Comparison of ENCODE assay signal across 8 cellular contexts in genomic region chr9:78031271-78031825, GRCh38. TPM values are rescaled to one million over a fixed set of nuclear protein-coding genes. Genes with fewer than 3 reads are reported as not detected.
DNase-seq lines count a peak whose midpoint lies in the region; ATAC-seq and TF ChIP-seq lines count a peak whose summit lies in the region.

TSS of gene GNAQ (minus strand) at chr9:78031811. CDS start at chr9:78031235, 576 bp downstream.

- WGBS in esophagus, 2 donors, result 0 to 1% methylated on average over 48 to 97 of the region's 97 CpGs
- WGBS in transverse colon (ENCODE audit: low coverage in 1 of 2), 2 donors, result 0% methylated on average over 48 of the region's 97 CpGs; no CpG with 5 or more reads in 1 of the 2 donors

- H2AFZ ChIP-seq in GM23338, result peak within 1 kb of the TSS; percentile 20

- peak within 1 kb of the TSS; percentile 83 for H3K4me3 ChIP-seq in GM23338
- peak within 1 kb of the TSS; percentile 89 to 92 for H3K4me3 ChIP-seq in esophagus (ENCODE audit: low read depth in 1 of 2, low read length in 2 of 2)
- H3K4me3 ChIP-seq in mucosa of stomach (ENCODE audit: low read length), result peak within 1 kb of the TSS; percentile 95
- H3K4me3 ChIP-seq in transverse colon, result peak within 1 kb of the TSS; percentile 64 to 92 (median 74)

- H3K27ac Mint-ChIP-seq in GM23338, result peak within 1 kb of the TSS; percentile 98
- peak within 1 kb of the TSS; percentile 87 for H3K27ac Mint-ChIP-seq in activated CD4-positive, alpha-beta memory T cell treated with anti-CD3 and anti-CD28 coated beads, Interleukin-2, amount 10 ng/mL, durations not matched to agents 7 days and 5 days

- peak within 1 kb of the TSS; percentile 43; the same call in 1 of the 2 replicates for H3K27ac ChIP-seq in GM23338 (ENCODE audit: low read depth)
- H3K27ac ChIP-seq in esophagus (ENCODE audit: low read depth in 2 of 2, low read length in 1 of 2), result peak within 1 kb of the TSS; percentile 95 to 97
- H3K27ac ChIP-seq in transverse colon, result peak within 1 kb of the TSS; percentile 92 to 98 (median 97)

- no peaks in the 10 kb centered on the region for H3K9me2 ChIP-seq in GM23338 (ENCODE audit: insufficient read depth)

- DNase-seq in 8988T, result peak; percentile 32
- DNase-seq in GM23338 (ENCODE audit: low spot score), result peak; percentile 59
- DNase-seq in activated CD4-positive, alpha-beta memory T cell treated with anti-CD3 and anti-CD28 coated beads, Interleukin-2, amount 10 ng/mL, durations not matched to agents 7 days and 5 days, result no peak
- peak; percentile 18 for DNase-seq in transverse colon
- no peak for DNase-seq in NOMO-1 treated with dmso at 0.1 percent for 144 hours (lab: John Stamatoyannopoulos, UW; ENCODE audit: unreplicated experiment)
- no peak for DNase-seq in HPDE6-E6E7 (ENCODE audit: extremely low spot score)

- peaks cover 8% of the 10 kb centered on the region for H4K20me1 ChIP-seq in GM23338 (replicated peaks; ENCODE audit: insufficient read depth)

- H3K4me1 ChIP-seq in GM23338 (ENCODE audit: insufficient read depth), result peaks cover 28% of the 10 kb centered on the region
- H3K4me1 ChIP-seq in esophagus (ENCODE audit: control insufficient read depth in 2 of 2, insufficient read depth in 2 of 2, low read length in 1 of 2), result no peaks in the 10 kb centered on the region
- H3K4me1 ChIP-seq in mucosa of stomach (ENCODE audit: control insufficient read depth, insufficient read depth, low read length), result peaks cover 18% of the 10 kb centered on the region
- peaks cover 13 to 67% (median 42%) of the 10 kb centered on the region in 4 donors for H3K4me1 ChIP-seq in transverse colon

- POLR2A ChIA-PET in activated CD4-positive, alpha-beta memory T cell treated with anti-CD3 and anti-CD28 coated beads, Interleukin-2, amount 10 ng/mL, durations not matched to agents 7 days and 5 days (lab: Charles Lee), result interaction anchor here (0.8 to 1.3 kb wide), 9 partner anchors 9 to 265 kb away, joined by 3 to 7 read pairs (median 3); partner anchors contain the start of gene PSAT1

- TF ChIP-seq CTCF in GM23338 (conservative IDR thresholded peaks at IDR 0.05; ENCODE audit: low read depth in 2 of 2) (no peak), transverse colon (IDR thresholded peaks at IDR 0.05) (no peak)

- H3K79me2 ChIP-seq in GM23338 (replicated peaks; ENCODE audit: insufficient read depth), result peaks cover 44% of the 10 kb centered on the region

- no peaks in the 10 kb centered on the region; the same call in 2 of the 3 replicates for H3K9me3 Mint-ChIP-seq in GM23338
- H3K9me3 Mint-ChIP-seq in activated CD4-positive, alpha-beta memory T cell treated with anti-CD3 and anti-CD28 coated beads, Interleukin-2, amount 10 ng/mL, durations not matched to agents 7 days and 5 days, result no peaks in the 10 kb centered on the region

- no peak for TF ChIP-seq EP300 in transverse colon (IDR thresholded peaks at IDR 0.05; ENCODE audit: low read depth)

- H3K4me3 Mint-ChIP-seq in GM23338, result peak within 1 kb of the TSS; percentile 98
- peak within 1 kb of the TSS; percentile 91 for H3K4me3 Mint-ChIP-seq in activated CD4-positive, alpha-beta memory T cell treated with anti-CD3 and anti-CD28 coated beads, Interleukin-2, amount 10 ng/mL, durations not matched to agents 7 days and 5 days

- CTCF ChIA-PET in activated CD4-positive, alpha-beta memory T cell treated with anti-CD3 and anti-CD28 coated beads, Interleukin-2, amount 10 ng/mL, durations not matched to agents 7 days and 5 days (lab: Charles Lee), result interaction anchor here (0.8 to 1.5 kb wide), 5 partner anchors 9 to 333 kb away, joined by 3 to 12 read pairs (median 4); no protein-coding TSS in a partner anchor

- H3K27me3 ChIP-seq in GM23338 (ENCODE audit: insufficient read depth) (no peaks in the 10 kb centered on the region), esophagus (ENCODE audit: control insufficient read depth in 1 of 2, insufficient read depth in 2 of 2, low read length in 2 of 2) (no peaks in the 10 kb centered on the region), mucosa of stomach (ENCODE audit: control insufficient read depth, insufficient read depth, low read length) (no peaks in the 10 kb centered on the region), transverse colon (no peaks in the 10 kb centered on the region)

- no peak for TF ChIP-seq POLR2A in transverse colon (IDR thresholded peaks at IDR 0.05)

- intact Hi-C loops in transverse colon (cut with DNase I; ENCODE audit: low total_unique reads), result loop anchor here (10.0 kb wide), 1 partner anchor 187 kb away; no protein-coding TSS in a partner anchor

- H3K4me1 Mint-ChIP-seq in GM23338, result peaks cover 59% of the 10 kb centered on the region
- peaks cover 60% of the 10 kb centered on the region for H3K4me1 Mint-ChIP-seq in activated CD4-positive, alpha-beta memory T cell treated with anti-CD3 and anti-CD28 coated beads, Interleukin-2, amount 10 ng/mL, durations not matched to agents 7 days and 5 days

- H3K36me3 Mint-ChIP-seq in GM23338 (ENCODE audit: low read depth), result no peaks in the 10 kb centered on the region; the same call in 2 of the 3 replicates
- H3K36me3 Mint-ChIP-seq in activated CD4-positive, alpha-beta memory T cell treated with anti-CD3 and anti-CD28 coated beads, Interleukin-2, amount 10 ng/mL, durations not matched to agents 7 days and 5 days (ENCODE audit: low read depth), result peaks cover 7% of the 10 kb centered on the region

- peak; percentile 13 for ATAC-seq in GM23338

- peaks cover 10% of the 10 kb centered on the region for H3K27me3 Mint-ChIP-seq in GM23338 (ENCODE audit: insufficient read depth, low read depth, poor library complexity)
- peaks cover 2% of the 10 kb centered on the region for H3K27me3 Mint-ChIP-seq in activated CD4-positive, alpha-beta memory T cell treated with anti-CD3 and anti-CD28 coated beads, Interleukin-2, amount 10 ng/mL, durations not matched to agents 7 days and 5 days

- H3F3A ChIP-seq in GM23338 (replicated peaks; ENCODE audit: low read depth), result no peaks in the 10 kb centered on the region

- H3K4me2 ChIP-seq in GM23338, result peak within 1 kb of the TSS; percentile 78

- H3K9ac ChIP-seq in mucosa of stomach (ENCODE audit: low read length), result peak within 1 kb of the TSS; percentile 85

- H3K36me3 ChIP-seq in GM23338 (ENCODE audit: insufficient read depth) (no peaks in the 10 kb centered on the region), esophagus (ENCODE audit: control insufficient read depth in 2 of 2, insufficient read depth in 2 of 2, low read length in 1 of 2) (no peaks in the 10 kb centered on the region), mucosa of stomach (ENCODE audit: control insufficient read depth, insufficient read depth, low read length) (no peaks in the 10 kb centered on the region), transverse colon (no peaks in the 10 kb centered on the region)

- H3K9me3 ChIP-seq in esophagus (ENCODE audit: control insufficient read depth in 2 of 2, insufficient read depth in 1 of 2, low read depth in 1 of 2, low read length in 1 of 2) (no peaks in the 10 kb centered on the region), mucosa of stomach (ENCODE audit: control insufficient read depth, low read length) (no peaks in the 10 kb centered on the region), transverse colon (no peaks in the 10 kb centered on the region)

- in situ Hi-C loops in transverse colon (cut with MboI; ENCODE audit: low pct_ligation_motif_present in 1 of 4, low pct_unique_long_range_greater_than_20kb in 1 of 4, low sequenced_read_pairs in 3 of 4), result loop anchor here in 3 of 4 donors (10.0 to 25.0 kb wide), 3 partner anchors 369 to 594 kb away; no protein-coding TSS in a partner anchor

TF ChIP-seq in GM23338, 12 proteins besides CTCF, POLR2A, EP300 and RAD21 (continues in another document):
- no peak for TF ChIP-seq JUNB (IDR thresholded peaks at IDR 0.05; ENCODE audit: unreplicated experiment)
- TF ChIP-seq EZH2 (IDR thresholded peaks at IDR 0.05; ENCODE audit: low read depth, unreplicated experiment), result no peak
- TF ChIP-seq ETS1 (IDR thresholded peaks at IDR 0.05), result no peak
- no peak for TF ChIP-seq STAT1 (IDR thresholded peaks at IDR 0.05; ENCODE audit: unreplicated experiment)
- no peak for TF ChIP-seq CREB1 (CRISPR knock-in tag; IDR thresholded peaks at IDR 0.05; ENCODE audit: low read depth)
- no peak for TF ChIP-seq ZNF114 (CRISPR knock-in tag; IDR thresholded peaks at IDR 0.05)
- no peak for TF ChIP-seq NANOG (IDR thresholded peaks at IDR 0.05; ENCODE audit: borderline replicate concordance)
- TF ChIP-seq ZNF331 (CRISPR knock-in tag; IDR thresholded peaks at IDR 0.05; ENCODE audit: low read depth), result no peak

RNA-seq across cellular contexts. Expression of gene GNAQ, which starts in this region (rescaled TPM):
- 43.1 and 59.1 TPM in 2 replicates for total RNA-seq in GM23338 (2014; rRNA removed; shearing (Covaris generic))
- polyA plus RNA-seq in GM23338 (2016; fragmentation: Nextera tagmentation; extraction: Ambion mirVana), result 21.1 and 22.3 TPM in 2 replicates
- total RNA-seq in activated CD4-positive, alpha-beta memory T cell treated with anti-CD3 and anti-CD28 coated beads, Interleukin-2, amount 10 ng/mL, durations not matched to agents 7 days and 5 days, result 10 to 100 TPM; 28.0 to 28.8 TPM
- polyA plus RNA-seq in esophagus, result 10 to 100 TPM; 11.3 to 12.8 TPM
- total RNA-seq in transverse colon, result 10 to 100 TPM; 36.3 to 54.9 (median 47.1) TPM

Comparison
In these comparisons a context has a peak if more than half of its experiments do, and no peak if none do; other contexts are left out.
1. DNase-seq: peak in 8988T (single experiment), GM23338 (single experiment) and transverse colon (single experiment); none in activated CD4-positive, alpha-beta memory T cell treated with anti-CD3 and anti-CD28 coated beads, Interleukin-2, amount 10 ng/mL, durations not matched to agents 7 days and 5 days (single experiment), NOMO-1 treated with dmso at 0.1 percent for 144 hours (single experiment) and HPDE6-E6E7 (single experiment).
2. H3K27ac ChIP-seq: peak in every context shown above with its lines; median percentile 97 in transverse colon; 96 in esophagus; 43 in GM23338.
3. Peak in every context shown above with its lines, with median percentiles within 50 percentile points of each other: H3K4me3 ChIP-seq.